31 cellular contexts compared by ENCODE assay signal in the genomic region with DNA sequence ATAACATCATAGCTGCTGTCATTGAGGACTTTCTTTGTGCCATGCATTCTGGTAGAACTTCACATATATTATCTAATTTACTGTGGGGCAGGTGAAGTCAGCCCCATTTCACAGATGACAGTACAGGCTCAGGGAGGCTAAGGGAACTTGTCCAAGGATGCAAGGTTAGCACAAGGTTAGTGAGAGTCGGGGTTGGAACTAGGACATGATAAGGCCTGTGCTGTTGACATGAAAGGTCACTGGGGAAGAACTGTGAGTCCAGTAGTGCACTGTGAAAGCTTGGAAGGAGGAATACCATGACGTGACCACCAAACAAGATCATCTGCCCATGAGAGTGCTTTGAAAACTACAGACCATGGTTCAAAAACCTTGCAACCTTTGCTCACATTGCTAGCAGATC. TPM values are rescaled to one million over a fixed set of nuclear protein-coding genes. Genes with fewer than 3 reads are reported as not detected.
"Had no signal": no experiment of that assay in that cellular context is flagged by ENCODE, and none has a peak within 500 bp of the region (broad histone marks: within the 10 kb centered on the region; RNA-seq: fewer than 3 reads in every experiment).

No MANE protein-coding gene starts in this region.

- H3K4me3 ChIP-seq: esophagus squamous epithelium, hepatocyte, lung, mucosa of descending colon, neural progenitor cell, sigmoid colon, suprapubic skin, transverse colon, upper lobe of right lung, uterus had no signal

- H3K27ac ChIP-seq: esophagus squamous epithelium, hepatocyte, neural progenitor cell, parathyroid adenoma, sigmoid colon, suprapubic skin, transverse colon, upper lobe of right lung, uterus had no signal

- ATAC-seq: effector memory CD8-positive, alpha-beta T cell; naive thymus-derived CD4-positive, alpha-beta T cell; stimulated activated naive CD8-positive, alpha-beta T cell treated with anti-CD3 and anti-CD28 coated beads, Interleukin-15, amount 100 ng/mL, for 72 hours; upper lobe of right lung had no signal

- DNase-seq: cerebellar nuclear complex; cortex of kidney; effector memory CD8-positive, alpha-beta T cell; erythroblast; esophagus squamous epithelium; foreskin melanocyte; kidney; mucosa of descending colon; naive thymus-derived CD4-positive, alpha-beta T cell; right cardiac atrium; sigmoid colon; small intestine; stimulated activated CD4-positive, alpha-beta T cell treated with anti-CD3 and anti-CD28 coated beads, Interleukin-1b, Interleukin-23, amount 100 ng/mL, for 48 hours; stimulated activated CD4-positive, alpha-beta T cell treated with anti-CD3 and anti-CD28 coated beads, Interleukin-4, amount 100 ng/mL, for 1 hour; stimulated activated CD8-positive, alpha-beta memory T cell treated with anti-CD3 and anti-CD28 coated beads, Interleukin-4, amount 100 ng/mL, for 48 hours; stimulated activated naive CD4-positive, alpha-beta T cell; stimulated activated naive CD8-positive, alpha-beta T cell treated with anti-CD3 and anti-CD28 coated beads, Interleukin-15, amount 100 ng/mL, for 72 hours; transverse colon; upper lobe of right lung; uterus had no signal

- H3K36me3 ChIP-seq: esophagus squamous epithelium, neural progenitor cell, sigmoid colon, suprapubic skin, transverse colon, upper lobe of right lung, uterus had no signal

- H3K9me3 Mint-ChIP-seq: effector memory CD8-positive, alpha-beta T cell; memory B cell; mesothelial cell of epicardium; naive thymus-derived CD4-positive, alpha-beta T cell; nephron; stimulated activated naive CD8-positive, alpha-beta T cell treated with anti-CD3 and anti-CD28 coated beads, Interleukin-15, amount 100 ng/mL, for 72 hours had no signal

- H3K4me1 ChIP-seq: esophagus squamous epithelium, parathyroid adenoma, sigmoid colon, suprapubic skin, transverse colon, upper lobe of right lung, uterus had no signal

- H3K27ac Mint-ChIP-seq: effector memory CD8-positive, alpha-beta T cell; memory B cell; mesothelial cell of epicardium; naive thymus-derived CD4-positive, alpha-beta T cell; neural progenitor cell; progenitor cell of endocrine pancreas had no signal

- H3K9me3 ChIP-seq: esophagus squamous epithelium, mucosa of descending colon, sigmoid colon, suprapubic skin, transverse colon, upper lobe of right lung, uterus had no signal

- H3K36me3 Mint-ChIP-seq: memory B cell, mesothelial cell of epicardium, neural progenitor cell had no signal

- H3K27me3 ChIP-seq: hepatocyte, neural progenitor cell, sigmoid colon, transverse colon, uterus had no signal

RNA-seq across cellular contexts. Expression of gene FRMPD1, which starts 26.7 kb away (rescaled TPM):
- total RNA-seq: dermis microvascular lymphatic vessel endothelial cell; naive thymus-derived CD4-positive, alpha-beta T cell; osteoblast; upper lobe of right lung had no signal
- polyA plus RNA-seq: naive thymus-derived CD4-positive, alpha-beta T cell had no signal
